Comparison of ENCODE assay signal across 21 cellular contexts in genomic region chr12:68628698-68629097, GRCh38. TPM values are rescaled to one million over a fixed set of nuclear protein-coding genes. Genes with fewer than 3 reads are reported as not detected.
DNase-seq lines count a peak whose midpoint lies in the region; ATAC-seq, FAIRE-seq and TF ChIP-seq lines count a peak whose summit lies in the region.
"Had no signal": no experiment of that assay in that cellular context is flagged by ENCODE, and none has a peak within 500 bp of the region (broad histone marks: within the 10 kb centered on the region; RNA-seq: fewer than 3 reads in every experiment).

No MANE protein-coding gene starts in this region.

- no peak for TF ChIP-seq CTCF in MM.1S (IDR thresholded peaks at IDR 0.05; ENCODE audit: low read length)
- TF ChIP-seq CTCF in kidney (IDR thresholded peaks at IDR 0.05; ENCODE audit: borderline replicate concordance, extremely low read depth, insufficient read depth) = no peak

- no peaks in the 10 kb centered on the region for H3K9me3 ChIP-seq in CD8-positive, alpha-beta memory T cell (ENCODE audit: low read length)
- H3K9me3 ChIP-seq in MM.1S (replicated peaks; ENCODE audit: insufficient read depth, low read length) (no peaks in the 10 kb centered on the region), kidney (ENCODE audit: control insufficient read depth in 1 of 2, low read length in 2 of 2) (peaks cover 0 to 3% of the 10 kb centered on the region in 2 donors)

- H2AFZ ChIP-seq in MM.1S (ENCODE audit: low read length) = no peak overlapping the region
- H2AFZ ChIP-seq: GM23248 had no signal

- H3K4me3 ChIP-seq in CD8-positive, alpha-beta memory T cell (ENCODE audit: low read length) = no peak overlapping the region
- no peak overlapping the region for H3K4me3 ChIP-seq in MM.1S (ENCODE audit: low read length)
- H3K4me3 ChIP-seq in kidney (ENCODE audit: low read length in 2 of 2) = no peak overlapping the region
- H3K4me3 ChIP-seq: GM23248 had no signal

- no peaks in the 10 kb centered on the region for H3K27me3 Mint-ChIP-seq in CD8-positive, alpha-beta memory T cell
- H3K27me3 Mint-ChIP-seq in activated naive CD8-positive, alpha-beta T cell = no peaks in the 10 kb centered on the region
- H3K27me3 Mint-ChIP-seq in naive thymus-derived CD8-positive, alpha-beta T cell = no peaks in the 10 kb centered on the region
- H3K27me3 Mint-ChIP-seq: IgD-negative memory B cell had no signal

- peaks cover 25 to 71% (median 32%) of the 10 kb centered on the region in 3 donors for H3K36me3 Mint-ChIP-seq in CD8-positive, alpha-beta memory T cell
- peaks cover 26% of the 10 kb centered on the region for H3K36me3 Mint-ChIP-seq in activated naive CD8-positive, alpha-beta T cell
- H3K36me3 Mint-ChIP-seq in naive thymus-derived CD8-positive, alpha-beta T cell = peaks cover 21 to 79% (median 34%) of the 10 kb centered on the region in 3 donors

- FAIRE-seq in kidney (lab: Jason Lieb, UNC) = no peak

- H3K9ac ChIP-seq in MM.1S (ENCODE audit: low read length) (no peak overlapping the region), kidney (ENCODE audit: low read length in 2 of 2) (no peak overlapping the region)
- H3K9ac ChIP-seq: GM23248 had no signal

- H3K79me2 ChIP-seq in MM.1S (ENCODE audit: low read length) = peaks cover 100% of the 10 kb centered on the region

- H3K27ac Mint-ChIP-seq in CD8-positive, alpha-beta memory T cell = peak overlapping the region; percentile 61 to 86 (median 76)
- peak overlapping the region; percentile 77 for H3K27ac Mint-ChIP-seq in activated naive CD8-positive, alpha-beta T cell
- H3K27ac Mint-ChIP-seq in naive thymus-derived CD8-positive, alpha-beta T cell = peak overlapping the region; percentile 57 to 93 (median 80)

- H3K36me3 ChIP-seq in CD8-positive, alpha-beta memory T cell (ENCODE audit: insufficient read depth, low read length) = peaks cover 13% of the 10 kb centered on the region
- H3K36me3 ChIP-seq in MM.1S (replicated peaks; ENCODE audit: insufficient read depth, low read length) (0 out of 2 replicates have a peak, but pooled peaks cover 2% of the 10 kb centered on the region), kidney (ENCODE audit: control insufficient read depth in 1 of 2, insufficient read depth in 2 of 2, low read length in 2 of 2) (peaks cover 0 to 3% of the 10 kb centered on the region in 2 donors)

- POLR2A ChIA-PET in CD8-positive, alpha-beta memory T cell (lab: Charles Lee) = interaction anchor here (1.2 kb wide), 1 partner anchor 37 kb away, joined by 4 read pairs; no protein-coding TSS in a partner anchor
- POLR2A ChIA-PET in naive thymus-derived CD8-positive, alpha-beta T cell (lab: Charles Lee) = interaction anchor here (0.8 to 2.0 kb wide), 5 partner anchors 12 to 47 kb away, joined by 3 to 7 read pairs (median 3); partner anchors contain the start of gene RAP1B

- H3K4me1 ChIP-seq in CD8-positive, alpha-beta memory T cell (ENCODE audit: insufficient read depth, low read length) = peaks cover 73% of the 10 kb centered on the region
- H3K4me1 ChIP-seq in MM.1S (ENCODE audit: low read length) (peaks cover 51% of the 10 kb centered on the region), kidney (ENCODE audit: control insufficient read depth in 1 of 2, insufficient read depth in 1 of 2, low read depth in 1 of 2, low read length in 2 of 2) (peaks cover 9 to 17% of the 10 kb centered on the region in 2 donors)

- no peak for ATAC-seq in naive thymus-derived CD8-positive, alpha-beta T cell
- ATAC-seq: foreskin keratinocyte, PC-3 had no signal

- H3K4me3 Mint-ChIP-seq in CD8-positive, alpha-beta memory T cell = peak overlapping the region; percentile 1 to 76 (median 61)
- H3K4me3 Mint-ChIP-seq in activated naive CD8-positive, alpha-beta T cell = peak overlapping the region; percentile 60
- peak overlapping the region; percentile 49 to 85 (median 78) for H3K4me3 Mint-ChIP-seq in naive thymus-derived CD8-positive, alpha-beta T cell

- CTCF ChIA-PET in CD8-positive, alpha-beta memory T cell (lab: Charles Lee) = interaction anchor here (1.2 kb wide), 1 partner anchor 270 kb away, joined by 3 read pairs; no protein-coding TSS in a partner anchor

- no peaks in the 10 kb centered on the region for H3K27me3 ChIP-seq in CD8-positive, alpha-beta memory T cell (ENCODE audit: insufficient read depth, low read length, poor library complexity, severe bottlenecking)
- no peaks in the 10 kb centered on the region for H3K27me3 ChIP-seq in MM.1S (replicated peaks; ENCODE audit: insufficient read depth, low read length)
- H3K27me3 ChIP-seq: foreskin keratinocyte had no signal

- no peak for DNase-seq in CD8-positive, alpha-beta memory T cell
- no peak for DNase-seq in MM.1S
- no peak for DNase-seq in naive thymus-derived CD8-positive, alpha-beta T cell
- no peak for DNase-seq in kidney
- no peak for DNase-seq in 8988T
- DNase-seq in HT-29 (ENCODE audit: low spot score) = no peak
- DNase-seq: activated CD8-positive, alpha-beta memory T cell treated with anti-CD3 and anti-CD28 coated beads for 24 hours; AML-193; anterior cingulate cortex; Calu3; EL; foreskin keratinocyte; GM23248; NCI-H1436 treated with DMSO at 0.1 percent for 48 hours; NCI-H748 treated with DMSO at 0.1 percent for 48 hours; PC-3; SHP77 treated with DMSO at 0.1 percent for 48 hours; stimulated activated CD4-positive, alpha-beta T cell treated with anti-CD3 and anti-CD28 coated beads, Interleukin-4, amount 100 ng/mL, for 4 hours; T-helper 1 cell had no signal

- peak overlapping the region; percentile 30; the same call in 1 of the 2 replicates for H3K4me2 ChIP-seq in MM.1S (ENCODE audit: low read depth, low read length)

- no peaks in the 10 kb centered on the region for H3K9me2 ChIP-seq in MM.1S (replicated peaks; ENCODE audit: insufficient read depth, low read length)

- peaks cover 82 to 96% (median 93%) of the 10 kb centered on the region in 3 donors for H3K4me1 Mint-ChIP-seq in CD8-positive, alpha-beta memory T cell
- H3K4me1 Mint-ChIP-seq in activated naive CD8-positive, alpha-beta T cell (ENCODE audit: low read depth) = peaks cover 79% of the 10 kb centered on the region
- H3K4me1 Mint-ChIP-seq in naive thymus-derived CD8-positive, alpha-beta T cell = peaks cover 27 to 91% (median 83%) of the 10 kb centered on the region in 4 donors

- intact Hi-C loops in kidney (cut with DNase I) = no loop called here

- peaks cover 0 to 7% (median 4%) of the 10 kb centered on the region in 5 donors for H3K9me3 Mint-ChIP-seq in CD8-positive, alpha-beta memory T cell
- no peaks in the 10 kb centered on the region for H3K9me3 Mint-ChIP-seq in activated naive CD8-positive, alpha-beta T cell (ENCODE audit: low read depth)
- H3K9me3 Mint-ChIP-seq in naive thymus-derived CD8-positive, alpha-beta T cell = peaks cover 0 to 15% (median 4%) of the 10 kb centered on the region in 9 donors

- H3K27ac ChIP-seq in CD8-positive, alpha-beta memory T cell (ENCODE audit: low read depth, low read length) = no peak overlapping the region
- H3K27ac ChIP-seq in MM.1S (ENCODE audit: low read length) (peak overlapping the region; percentile 47; the same call in 1 of the 2 replicates), kidney (ENCODE audit: low read depth in 2 of 2, low read length in 2 of 2) (no peak overlapping the region)
- H3K27ac ChIP-seq: foreskin keratinocyte, GM23248 had no signal

- peaks cover 25% of the 10 kb centered on the region for H4K20me1 ChIP-seq in MM.1S (ENCODE audit: insufficient read depth, low read length)

- H3F3A ChIP-seq in MM.1S (ENCODE audit: insufficient read depth, low read length) = peaks cover 29% of the 10 kb centered on the region

RNA-seq across cellular contexts. Expression of gene RAP1B, which starts 18.0 kb away (rescaled TPM):
- total RNA-seq in CD8-positive, alpha-beta memory T cell = 100 to 1,000 TPM; 271 to 281 TPM
- 589 TPM for polyA plus RNA-seq in CD8-positive, alpha-beta memory T cell
- total RNA-seq in naive thymus-derived CD8-positive, alpha-beta T cell = 100 to 1,000 TPM; 254 to 288 TPM
- 100 to 1,000 TPM; 562 to 708 (median 574) TPM for polyA plus RNA-seq in naive thymus-derived CD8-positive, alpha-beta T cell
- 157 TPM for total RNA-seq in kidney
- 102 TPM for polyA plus RNA-seq in kidney (ENCODE audit: insufficient read depth, low read depth, low replicate concordance)
- total RNA-seq in HT-29 (2014; rRNA removed; shearing (Covaris generic)) = 57.8 and 58.9 TPM in 2 replicates

RNA-seq across cellular contexts. Expression of gene NUP107, which starts 58.1 kb away (rescaled TPM):
- 100 to 1,000 TPM; 120 to 132 TPM for total RNA-seq in CD8-positive, alpha-beta memory T cell
- polyA plus RNA-seq in CD8-positive, alpha-beta memory T cell = 25.3 TPM
- total RNA-seq in naive thymus-derived CD8-positive, alpha-beta T cell = 10 to 100 TPM; 69.9 to 78.5 TPM
- 10 to 100 TPM; 21.3 to 39.0 (median 24.6) TPM for polyA plus RNA-seq in naive thymus-derived CD8-positive, alpha-beta T cell
- total RNA-seq in kidney = 34.4 TPM
- 10.6 TPM for polyA plus RNA-seq in kidney (ENCODE audit: insufficient read depth, low read depth, low replicate concordance)
- 45.4 and 48.3 TPM in 2 replicates for total RNA-seq in HT-29 (2014; rRNA removed; shearing (Covaris generic))
